Comparison of ENCODE assay signal across 8 cellular contexts in genomic region chr12:6532051-6532926, GRCh38. TPM values are rescaled to one million over a fixed set of nuclear protein-coding genes. Genes with fewer than 3 reads are reported as not detected.
A peak's percentile ranks its signal among the peaks of the same experiment; 100 is the strongest.
DNase-seq lines count a peak whose midpoint lies in the region; ATAC-seq, FAIRE-seq and TF ChIP-seq lines count a peak whose summit lies in the region.

No MANE protein-coding gene starts in this region.

- BruUV-seq in A673 (replicated peaks; lab: Mats Ljungman, UMichigan): TSS peak; percentile 55

- no peak overlapping the region for H2AFZ ChIP-seq in keratinocyte (ENCODE audit: control insufficient read depth, low read length)

- CTCF ChIA-PET in A673 (lab: Charles Lee): no interaction called here

- DNase-seq in A673 (ENCODE audit: low spot score) (peak; percentile 86), NCI-H2029 (lab: John Stamatoyannopoulos, UW) (peak; percentile 68), caudate nucleus (lab: John Stamatoyannopoulos, UW) (peak in 50 of 61 donors; percentile 18 to 93 (median 66)), keratinocyte (ENCODE audit: low read depth, low spot score) (peak; percentile 84)
- peak; percentile 74 for DNase-seq in activated CD4-positive, CD25-positive, alpha-beta regulatory T cell treated with anti-CD3 and anti-CD28 coated beads, Interleukin-2, amount 50 U/mL, for 16 hours (ENCODE audit: low read depth, low spot score)
- peak; percentile 61 to 64 for DNase-seq in stimulated activated CD4-positive, alpha-beta T cell treated with anti-CD3 and anti-CD28 coated beads, Interleukin-15, amount 100 ng/mL, for 1 hour (ENCODE audit: low read depth in 1 of 2, low spot score in 1 of 2)

- H3K4me2 ChIP-seq in keratinocyte (ENCODE audit: control insufficient read depth, extremely low read depth, insufficient read depth, low read depth, low read length): peak overlapping the region; percentile 80

- peak; percentile 25 for ATAC-seq in GM18861 (IDR thresholded peaks at IDR 0.05; ENCODE audit: unreplicated experiment)
- ATAC-seq in HG03571 (IDR thresholded peaks at IDR 0.05; ENCODE audit: unreplicated experiment): no peak

- peak overlapping the region; percentile 84 for H3K4me3 ChIP-seq in A673 (ENCODE audit: low read depth, low read length, poor library complexity, severe bottlenecking)
- H3K4me3 ChIP-seq in keratinocyte (ENCODE audit: control insufficient read depth in 2 of 3, extremely low read depth in 1 of 3, insufficient read depth in 2 of 3, low read depth in 1 of 3, low read length in 3 of 3): peak overlapping the region; percentile 70 to 95 (median 79)

- intact Hi-C loops in A673 (cut with micrococcal nuclease; ENCODE audit: unreplicated experiment): no loop called here

- TF ChIP-seq CTCF in A673 (conservative IDR thresholded peaks at IDR 0.05; ENCODE audit: low read depth, low read length) (no peak), keratinocyte (optimal IDR thresholded peaks at IDR 0.05 in 1 of 3, IDR thresholded peaks at IDR 0.05 in 1 of 3, conservative IDR thresholded peaks at IDR 0.05 in 1 of 3; ENCODE audit: extremely low read depth in 1 of 3, insufficient read depth in 2 of 3, low read length in 3 of 3) (no peak)

- no peaks in the 10 kb centered on the region for H3K9me3 ChIP-seq in A673 (ENCODE audit: low read depth, low read length, poor library complexity, severe bottlenecking)
- H3K9me3 ChIP-seq in keratinocyte (ENCODE audit: control insufficient read depth, low read depth, low read length): no peaks in the 10 kb centered on the region

- H3K36me3 ChIP-seq in A673 (ENCODE audit: insufficient read depth, low read length, poor library complexity, severe bottlenecking) (peaks cover 74% of the 10 kb centered on the region), keratinocyte (ENCODE audit: control insufficient read depth in 2 of 2, extremely low read depth in 1 of 2, insufficient read depth in 2 of 2, low read length in 2 of 2) (peaks cover 25 to 52% of the 10 kb centered on the region in 2 experiments)

- H4K20me1 ChIP-seq in keratinocyte (ENCODE audit: control insufficient read depth, extremely low read depth, insufficient read depth, low read length): peaks cover 25% of the 10 kb centered on the region

- H3K27me3 ChIP-seq in A673 (replicated peaks; ENCODE audit: insufficient read depth, low read depth, low read length, poor library complexity) (no peaks in the 10 kb centered on the region), keratinocyte (ENCODE audit: control insufficient read depth, extremely low read depth, insufficient read depth, low read length) (no peaks in the 10 kb centered on the region)

- FAIRE-seq in keratinocyte (lab: Jason Lieb, UNC): peak; percentile 71

- dilution Hi-C loops in keratinocyte (cut with MboI; ENCODE audit: extremely low pct_ligation_motif_present, low sequenced_read_pairs): no loop called here

- peaks cover 35% of the 10 kb centered on the region for H3K4me1 ChIP-seq in A673 (ENCODE audit: insufficient read depth, low read length, poor library complexity, severe bottlenecking)
- H3K4me1 ChIP-seq in keratinocyte (ENCODE audit: control insufficient read depth, extremely low read depth, insufficient read depth, low read length): peaks cover 52% of the 10 kb centered on the region

- peaks cover 30% of the 10 kb centered on the region for H3K79me2 ChIP-seq in keratinocyte (ENCODE audit: control insufficient read depth, insufficient read depth, low read length)

- POLR2A ChIA-PET in A673 (lab: Charles Lee; ENCODE audit: low non-redundant PET): no interaction called here

- H3K27ac ChIP-seq in A673 (ENCODE audit: low read depth, low read length, poor library complexity, severe bottlenecking) (peak overlapping the region; percentile 96), caudate nucleus (ENCODE audit: low read depth, low read length) (peak overlapping the region; percentile 99), keratinocyte (ENCODE audit: control insufficient read depth, insufficient read depth, low read length) (peak overlapping the region; percentile 92)

- no peaks in the 10 kb centered on the region for H3K9me1 ChIP-seq in keratinocyte (ENCODE audit: control insufficient read depth, extremely low read depth, insufficient read depth, low read length)

- H3K9ac ChIP-seq in keratinocyte (ENCODE audit: control insufficient read depth, extremely low read depth, insufficient read depth, low read length): peak overlapping the region; percentile 95

RNA-seq across cellular contexts. Expression of gene GAPDH, which starts 2.0 kb away (rescaled TPM):
- total RNA-seq in A673 (2021): 5,579 and 5,657 TPM in 2 replicates
- polyA plus RNA-seq in keratinocyte: 8,390 to 11,361 TPM (median 8,495 TPM) in 3 replicates
- 464 TPM for polyA plus RNA-seq in keratinocyte (2011; ENCODE audit: low read depth)
- polyA plus RNA-seq in keratinocyte (2011; cell fraction: cytosol; rRNA removed): 9,909 and 15,796 TPM in 2 replicates
- polyA plus RNA-seq in keratinocyte (2011; cell fraction: nucleus; rRNA removed): 2,407 and 3,190 TPM in 2 replicates
- polyA plus RNA-seq in keratinocyte (2012; ENCODE audit: low replicate concordance): 2,657 and 5,888 TPM in 2 replicates
- 9,189 to 16,538 TPM (median 11,739 TPM) in 3 replicates for polyA minus RNA-seq in keratinocyte
- 9,400 TPM for polyA minus RNA-seq in keratinocyte (2011; cell fraction: cytosol; rRNA and poly(A)+ RNA removed)
- 1,390 and 1,424 TPM in 2 replicates for polyA minus RNA-seq in keratinocyte (2011; cell fraction: nucleus; rRNA and poly(A)+ RNA removed)

RNA-seq across cellular contexts. Expression of gene IFFO1, which starts 23.6 kb away (rescaled TPM):
- 16.0 and 16.9 TPM in 2 replicates for total RNA-seq in A673 (2021)
- 0.67 to 1.0 TPM (median 0.75 TPM) in 3 replicates for polyA plus RNA-seq in keratinocyte
- polyA plus RNA-seq in keratinocyte (2011; ENCODE audit: low read depth): 0.12 TPM
- 0.28 and 0.70 TPM in 2 replicates for polyA plus RNA-seq in keratinocyte (2011; cell fraction: cytosol; rRNA removed)
- polyA plus RNA-seq in keratinocyte (2011; cell fraction: nucleus; rRNA removed): 1.0 and 1.3 TPM in 2 replicates
- 0.24 and 0.58 TPM in 2 replicates for polyA plus RNA-seq in keratinocyte (2012; ENCODE audit: low replicate concordance)
- 0.30 to 0.80 TPM (median 0.53 TPM) in 3 replicates for polyA minus RNA-seq in keratinocyte
- polyA minus RNA-seq in keratinocyte (2011; cell fraction: cytosol; rRNA and poly(A)+ RNA removed): not detected
- polyA minus RNA-seq in keratinocyte (2011; cell fraction: nucleus; rRNA and poly(A)+ RNA removed): 0.62 and 0.84 TPM in 2 replicates

RNA-seq across cellular contexts. Expression of gene NOP2, which starts 35.8 kb away (rescaled TPM):
- total RNA-seq in A673 (2021): 131 and 177 TPM in 2 replicates
- polyA plus RNA-seq in keratinocyte: 85.9 to 108 TPM (median 94.4 TPM) in 3 replicates
- polyA plus RNA-seq in keratinocyte (2011; ENCODE audit: low read depth): 80.5 TPM
- polyA plus RNA-seq in keratinocyte (2011; cell fraction: cytosol; rRNA removed): 47.6 and 60.9 TPM in 2 replicates
- polyA plus RNA-seq in keratinocyte (2011; cell fraction: nucleus; rRNA removed): 204 and 213 TPM in 2 replicates
- polyA plus RNA-seq in keratinocyte (2012; ENCODE audit: low replicate concordance): 43.9 and 68.1 TPM in 2 replicates
- polyA minus RNA-seq in keratinocyte: 42.4 to 61.1 TPM (median 42.9 TPM) in 3 replicates
- 31.8 TPM for polyA minus RNA-seq in keratinocyte (2011; cell fraction: cytosol; rRNA and poly(A)+ RNA removed)
- polyA minus RNA-seq in keratinocyte (2011; cell fraction: nucleus; rRNA and poly(A)+ RNA removed): 46.1 and 59.3 TPM in 2 replicates

RNA-seq across cellular contexts. Expression of gene NCAPD2, which starts 38.4 kb away (rescaled TPM):
- total RNA-seq in A673 (2021): 125 and 128 TPM in 2 replicates
- 12.3 to 34.6 TPM (median 33.7 TPM) in 3 replicates for polyA plus RNA-seq in keratinocyte
- polyA plus RNA-seq in keratinocyte (2011; ENCODE audit: low read depth): 10.5 TPM
- polyA plus RNA-seq in keratinocyte (2011; cell fraction: cytosol; rRNA removed): 12.0 and 14.9 TPM in 2 replicates
- polyA plus RNA-seq in keratinocyte (2011; cell fraction: nucleus; rRNA removed): 17.8 and 18.1 TPM in 2 replicates
- polyA plus RNA-seq in keratinocyte (2012; ENCODE audit: low replicate concordance): 6.2 and 29.3 TPM in 2 replicates
- 18.2 to 60.7 TPM (median 52.1 TPM) in 3 replicates for polyA minus RNA-seq in keratinocyte
- 25.1 TPM for polyA minus RNA-seq in keratinocyte (2011; cell fraction: cytosol; rRNA and poly(A)+ RNA removed)
- polyA minus RNA-seq in keratinocyte (2011; cell fraction: nucleus; rRNA and poly(A)+ RNA removed): 17.0 and 26.1 TPM in 2 replicates

RNA-seq across cellular contexts. Expression of gene MRPL51, which starts 39.2 kb away (rescaled TPM):
- total RNA-seq in A673 (2021): 378 and 401 TPM in 2 replicates
- 76.5 to 184 TPM (median 130 TPM) in 3 replicates for polyA plus RNA-seq in keratinocyte
- polyA plus RNA-seq in keratinocyte (2011; ENCODE audit: low read depth): 76.9 TPM
- 155 and 198 TPM in 2 replicates for polyA plus RNA-seq in keratinocyte (2011; cell fraction: cytosol; rRNA removed)
- polyA plus RNA-seq in keratinocyte (2011; cell fraction: nucleus; rRNA removed): 60.2 and 69.9 TPM in 2 replicates
- polyA plus RNA-seq in keratinocyte (2012; ENCODE audit: low replicate concordance): 163 and 213 TPM in 2 replicates
- polyA minus RNA-seq in keratinocyte: 8.3 to 26.0 TPM (median 23.7 TPM) in 3 replicates
- polyA minus RNA-seq in keratinocyte (2011; cell fraction: cytosol; rRNA and poly(A)+ RNA removed): 31.7 TPM
- polyA minus RNA-seq in keratinocyte (2011; cell fraction: nucleus; rRNA and poly(A)+ RNA removed): 7.3 and 7.8 TPM in 2 replicates
